In the genomic region with DNA sequence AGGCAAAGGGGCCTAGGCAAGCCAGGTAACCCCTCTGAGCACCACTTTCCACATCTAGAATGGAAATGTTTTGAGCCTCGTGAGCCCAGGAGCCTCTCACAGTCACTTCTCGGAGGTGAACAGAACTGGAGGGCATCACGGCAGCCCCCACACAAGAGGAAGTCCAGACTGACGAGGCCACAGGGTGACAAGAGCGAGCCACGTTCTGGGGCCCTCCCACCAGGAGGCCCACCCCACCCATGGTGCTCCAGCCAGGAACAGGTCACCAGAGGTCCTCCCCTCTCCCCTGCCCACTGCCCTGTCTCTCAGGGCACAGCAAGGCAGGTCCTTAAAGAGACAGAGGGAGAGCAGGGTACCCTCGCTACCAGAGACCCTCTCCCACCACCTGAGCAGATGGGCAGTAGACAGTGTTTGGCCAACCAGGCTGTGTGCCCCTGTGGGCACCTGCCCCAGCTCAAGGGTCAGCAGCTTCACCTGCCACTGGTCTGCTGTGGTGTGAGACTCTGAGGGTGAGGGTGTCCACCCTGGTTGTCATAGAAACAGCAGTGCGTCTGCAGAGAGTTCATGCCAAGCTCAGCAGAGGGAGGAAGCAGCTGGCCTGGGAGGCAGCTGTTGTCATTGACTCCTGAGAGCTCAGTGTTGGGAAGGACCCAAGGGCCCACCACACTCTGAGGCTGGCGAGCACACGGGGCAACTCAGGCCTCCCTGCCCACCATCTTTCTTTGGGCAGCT, we compare ENCODE assay signal across 15 cellular contexts.
A peak's percentile ranks its signal among the peaks of the same experiment; 100 is the strongest.
DNase-seq lines count a peak whose midpoint lies in the region; ATAC-seq lines count a peak whose summit lies in the region.
"Had no signal": no experiment of that assay in that cellular context is flagged by ENCODE, and none has a peak within 500 bp of the region (broad histone marks: within the 10 kb centered on the region; RNA-seq: fewer than 3 reads in every experiment).

No MANE protein-coding gene starts in this region.

- ATAC-seq in HG02870 (IDR thresholded peaks at IDR 0.05; ENCODE audit: unreplicated experiment) (no peak), HG03039 (IDR thresholded peaks at IDR 0.05; ENCODE audit: unreplicated experiment) (no peak)
- ATAC-seq: activated CD4-positive, alpha-beta T cell treated with anti-CD3 and anti-CD28 coated beads for 36 hours; activated naive CD4-positive, alpha-beta T cell treated with anti-CD3 and anti-CD28 coated beads, Interleukin-2, amount 50 U/mL, for 72 hours; right lobe of liver had no signal

- H3K27ac ChIP-seq in cingulate gyrus (ENCODE audit: low read depth, low read length) = peak overlapping the region; percentile 100
- peak overlapping the region; percentile 100 for H3K27ac ChIP-seq in substantia nigra (ENCODE audit: low read depth, low read length, poor library complexity, severe bottlenecking)
- H3K27ac ChIP-seq: foreskin keratinocyte, neural progenitor cell, right lobe of liver had no signal

- DNase-seq in NCI-H2171 treated with DMSO at 0.1 percent for 48 hours (lab: John Stamatoyannopoulos, UW) (peak; percentile 52), NCI-H2171 (lab: John Stamatoyannopoulos, UW) (no peak), NCI-H524 (lab: John Stamatoyannopoulos, UW) (peak; percentile 70 to 87), substantia nigra (lab: John Stamatoyannopoulos, UW) (peak in 14 of 49 donors; percentile 13 to 74 (median 30)), COLO829 (ENCODE audit: low spot score) (no peak)
- DNase-seq: activated CD4-positive, alpha-beta T cell treated with anti-CD3 and anti-CD28 coated beads for 36 hours; HCEC 1CT; right lobe of liver; stimulated activated CD4-positive, alpha-beta T cell treated with anti-CD3 and anti-CD28 coated beads, Interleukin-4, amount 100 ng/mL, for 24 hours had no signal

Comparison
In these comparisons a context has a peak if more than half of its experiments do, and no peak if none do; other contexts are left out.
1. DNase-seq: peak in NCI-H2171 treated with DMSO at 0.1 percent for 48 hours (single experiment) and NCI-H524 (2 of 2); none in NCI-H2171 (single experiment) and COLO829 (single experiment).